Comparison of ENCODE assay signal across 32 cellular contexts in genomic region chr3:48118322-48118721, GRCh38.
DNase-seq lines count a peak whose midpoint lies in the region; ATAC-seq, FAIRE-seq and TF ChIP-seq lines count a peak whose summit lies in the region.
"Had no signal": no experiment of that assay in that cellular context is flagged by ENCODE, and none has a peak within 500 bp of the region (broad histone marks: within the 10 kb centered on the region; RNA-seq: fewer than 3 reads in every experiment).

No MANE protein-coding gene starts in this region.

- FAIRE-seq in H1 (lab: Jason Lieb, UNC), result no peak
- FAIRE-seq: bronchial epithelial cell had no signal

- POLR2A ChIA-PET in GM10248 (lab: Yijun Ruan, JAX) (no interaction called here), H1 (lab: Charles Lee; ENCODE audit: partially characterized antibody) (interaction anchor here (0.7 to 1.1 kb wide), 2 partner anchors 11 to 190 kb away, joined by 3 read pairs; no protein-coding TSS in a partner anchor)

- ATAC-seq in GM18502 (IDR thresholded peaks at IDR 0.05; ENCODE audit: poor library complexity, unreplicated experiment), result no peak
- ATAC-seq in stimulated activated naive CD8-positive, alpha-beta T cell treated with anti-CD3 and anti-CD28 coated beads, Interleukin-15, amount 100 ng/mL, for 72 hours, result no peak
- no peak for ATAC-seq in HG02870 (IDR thresholded peaks at IDR 0.05; ENCODE audit: unreplicated experiment)
- ATAC-seq: left lung, psoas muscle had no signal

- no peak overlapping the region for H2BK12ac ChIP-seq in H9 (ENCODE audit: insufficient read length, low read depth, low read length)
- no peak overlapping the region for H2BK12ac ChIP-seq in H1 (ENCODE audit: low read depth, low read length)

- H2BK5ac ChIP-seq in H9 (ENCODE audit: insufficient read length, low read length), result no peak overlapping the region
- no peak overlapping the region for H2BK5ac ChIP-seq in H1 (ENCODE audit: low read depth, low read length)

- H3K36me3 Mint-ChIP-seq in H9 (ENCODE audit: insufficient read depth in 1 of 3, low read depth in 3 of 3) (0 out of 7 replicates have a peak, but pooled peaks cover 0 to 3% (median 0%) of the 10 kb centered on the region in 3 experiments), progenitor cell of endocrine pancreas (ENCODE audit: insufficient read depth) (peaks cover 1% of the 10 kb centered on the region)
- H3K36me3 Mint-ChIP-seq: activated naive CD8-positive, alpha-beta T cell treated with anti-CD3 and anti-CD28 coated beads for 36 hours had no signal

- H4K20me1 ChIP-seq in H9 (ENCODE audit: control insufficient read depth, insufficient read depth, insufficient read length) (no peaks in the 10 kb centered on the region), H1 (replicated peaks in 1 of 2; ENCODE audit: control insufficient read depth in 1 of 2, insufficient read depth in 2 of 2, low read length in 2 of 2) (no peaks in the 10 kb centered on the region)

- no CpG with 5 or more reads among the region's 7 CpGs for WGBS in H9 (ENCODE audit: extremely low coverage, insufficient read length, low lambda C conversion rate)
- 83% methylated on average over 7 of the region's 7 CpGs; no CpG with 5 or more reads in 1 of the 2 experiments for WGBS in H1 (ENCODE audit: extremely low coverage in 1 of 2, insufficient coverage in 1 of 2, insufficient read length in 1 of 2, insufficient replicate concordance in 2 of 2, low coverage in 1 of 2, low lambda C conversion rate in 2 of 2, missing lambda C conversion rate in 1 of 2), 2 experiments

- DNase-seq in GM10248 (ENCODE audit: extremely low spot score) (peak; percentile 37), H9 (no peak), H1 (ENCODE audit: low read depth in 1 of 2, low spot score in 2 of 2) (peak in 1 of 2 experiments; percentile 52), progenitor cell of endocrine pancreas (ENCODE audit: low spot score, unreplicated experiment) (no peak), RKO (ENCODE audit: low spot score) (no peak)
- DNase-seq in stimulated activated naive CD8-positive, alpha-beta T cell treated with anti-CD3 and anti-CD28 coated beads, Interleukin-15, amount 100 ng/mL, for 72 hours, result no peak
- DNase-seq: activated CD4-positive, alpha-beta T cell treated with anti-CD3 and anti-CD28 coated beads for 4 hours; activated effector memory CD4-positive, alpha-beta T cell treated with anti-CD3 and anti-CD28 coated beads, Interleukin-2, amount 50 U/mL, for 16 hours; activated naive CD8-positive, alpha-beta T cell treated with anti-CD3 and anti-CD28 coated beads for 36 hours; activated T-cell treated with anti-CD3 and anti-CD28 coated beads, Interleukin-2, amount 50 U/mL, for 1 hour; anterior cingulate cortex; colonic mucosa; COR-L47; DMS53; effector CD8-positive, alpha-beta T cell; left lung; MM.1S; NCI-H1417 treated with DMSO at 0.1 percent for 48 hours; NCI-H2081; NCI-H345; nucleus accumbens; psoas muscle; SHP77 treated with DMSO at 0.1 percent for 48 hours; stimulated activated CD4-positive, alpha-beta T cell treated with anti-CD3 and anti-CD28 coated beads, Interleukin-4, amount 100 ng/mL, for 24 hours; substantia nigra; T-helper 9 cell; upper lobe of left lung had no signal

- H3K9me3 ChIP-seq in H9 (ENCODE audit: control insufficient read depth, low read depth, low read length), result no peaks in the 10 kb centered on the region
- no peaks in the 10 kb centered on the region for H3K9me3 ChIP-seq in H1 (ENCODE audit: insufficient read depth in 2 of 2, low read depth in 1 of 2, low read length in 1 of 2)
- H3K9me3 ChIP-seq: colonic mucosa, left lung, psoas muscle, upper lobe of left lung had no signal

- H2AK5ac ChIP-seq in H9 (ENCODE audit: insufficient read length, low read length), result no peak overlapping the region
- H2AK5ac ChIP-seq in H1 (ENCODE audit: low read depth, low read length), result no peak overlapping the region

- TF ChIP-seq POLR2A in H1 (IDR thresholded peaks at IDR 0.05; ENCODE audit: control extremely low read depth in 1 of 2, low read depth in 2 of 2, low read length in 2 of 2), result no peak

- H3K27me3 ChIP-seq in H9 (ENCODE audit: insufficient read depth, low read length) (no peaks in the 10 kb centered on the region), H1 (replicated peaks in 1 of 4; ENCODE audit: control insufficient read depth in 3 of 4, extremely low read depth in 1 of 4, insufficient read depth in 3 of 4, low read length in 3 of 4) (no peaks in the 10 kb centered on the region)
- H3K27me3 ChIP-seq: colonic mucosa, left lung, upper lobe of left lung had no signal

- TF ChIP-seq EP300 in H1 (IDR thresholded peaks at IDR 0.05; ENCODE audit: borderline replicate concordance in 1 of 2, low read depth in 2 of 2, low read length in 2 of 2), result no peak

- H2AFZ ChIP-seq in H9 (ENCODE audit: low read length) (no peak overlapping the region), H1 (ENCODE audit: low read length) (peak overlapping the region; percentile 14; the same call in 1 of the 2 replicates)

- H3K4me3 Mint-ChIP-seq in H9, result no peak overlapping the region
- H3K4me3 Mint-ChIP-seq in progenitor cell of endocrine pancreas (ENCODE audit: low read depth), result no peak overlapping the region
- H3K4me3 Mint-ChIP-seq in stimulated activated naive CD8-positive, alpha-beta T cell treated with anti-CD3 and anti-CD28 coated beads, Interleukin-15, amount 100 ng/mL, for 72 hours, result no peak overlapping the region
- H3K4me3 Mint-ChIP-seq: activated naive CD8-positive, alpha-beta T cell treated with anti-CD3 and anti-CD28 coated beads for 36 hours had no signal

- no peak for TF ChIP-seq RAD21 in H1 (IDR thresholded peaks at IDR 0.05 in 1 of 2, conservative IDR thresholded peaks at IDR 0.05 in 1 of 2; ENCODE audit: low read depth in 2 of 2, low read length in 2 of 2)

- no peak overlapping the region for H3K4me3 ChIP-seq in H1 (ENCODE audit: extremely low read depth in 1 of 4, insufficient read depth in 2 of 4, low read depth in 3 of 4, low read length in 4 of 4)
- H3K4me3 ChIP-seq: colonic mucosa, left lung, psoas muscle, upper lobe of left lung had no signal

- no peaks in the 10 kb centered on the region for H3K23me2 ChIP-seq in H9 (ENCODE audit: insufficient read length, low read depth, low read length, poor library complexity, severe bottlenecking)
- H3K23me2 ChIP-seq in H1 (ENCODE audit: low read depth, low read length), result no peaks in the 10 kb centered on the region

- H3K9ac ChIP-seq in H9 (ENCODE audit: extremely low read depth, insufficient read length, low read length) (no peak overlapping the region), H1 (replicated peaks in 1 of 4; ENCODE audit: extremely low read depth in 1 of 4, low read depth in 3 of 4, low read length in 3 of 4) (no peak overlapping the region)

- H3T11ph ChIP-seq in H9 (ENCODE audit: low read length), result no peak overlapping the region

- H3K27ac Mint-ChIP-seq in H9, result peak overlapping the region; percentile 11 to 30 (median 28); a peak in 4 of 7 replicates
- peak overlapping the region; percentile 35 for H3K27ac Mint-ChIP-seq in progenitor cell of endocrine pancreas
- peak overlapping the region in 1 of 2 donors; percentile 81 for H3K27ac Mint-ChIP-seq in stimulated activated naive CD8-positive, alpha-beta T cell treated with anti-CD3 and anti-CD28 coated beads, Interleukin-15, amount 100 ng/mL, for 72 hours
- H3K27ac Mint-ChIP-seq: activated naive CD8-positive, alpha-beta T cell treated with anti-CD3 and anti-CD28 coated beads for 36 hours had no signal

- CTCF ChIA-PET in GM10248 (lab: Yijun Ruan, JAX), result interaction anchor here (0.5 to 0.9 kb wide), 2 partner anchors 11 to 33 kb away, joined by 3 read pairs; no protein-coding TSS in a partner anchor
- CTCF ChIA-PET in H1 (lab: Charles Lee; ENCODE audit: partially characterized antibody), result interaction anchor here (0.7 to 1.5 kb wide), 2 partner anchors 33 to 74 kb away, joined by 3 to 9 read pairs; no protein-coding TSS in a partner anchor

- H3K23ac ChIP-seq in H9 (ENCODE audit: insufficient read length, low read depth, low read length) (no peak overlapping the region), H1 (ENCODE audit: insufficient read length) (no peak overlapping the region)

- no peaks in the 10 kb centered on the region for H3K36me3 ChIP-seq in H1 (ENCODE audit: control insufficient read depth in 2 of 4, insufficient read depth in 4 of 4, low read length in 3 of 4)
- H3K36me3 ChIP-seq: colonic mucosa, left lung, upper lobe of left lung had no signal

- peaks cover 17 to 21% of the 10 kb centered on the region in 2 experiments for H3K4me1 Mint-ChIP-seq in H9
- H3K4me1 Mint-ChIP-seq in progenitor cell of endocrine pancreas (ENCODE audit: low read depth), result peaks cover 12% of the 10 kb centered on the region
- peaks cover 5% of the 10 kb centered on the region for H3K4me1 Mint-ChIP-seq in stimulated activated naive CD8-positive, alpha-beta T cell treated with anti-CD3 and anti-CD28 coated beads, Interleukin-15, amount 100 ng/mL, for 72 hours
- H3K4me1 Mint-ChIP-seq: activated naive CD8-positive, alpha-beta T cell treated with anti-CD3 and anti-CD28 coated beads for 36 hours had no signal

- H2BK15ac ChIP-seq in H9 (ENCODE audit: low read depth, low read length) (no peak overlapping the region), H1 (ENCODE audit: low read length) (no peak overlapping the region)

- H2BK120ac ChIP-seq in H9 (ENCODE audit: low read depth, low read length, poor library complexity, severe bottlenecking) (no peak overlapping the region), H1 (replicated peaks; ENCODE audit: low read depth, low read length) (no peak overlapping the region)

- no peak overlapping the region for H4K8ac ChIP-seq in H9 (replicated peaks; ENCODE audit: insufficient read length, low read depth, low read length)
- H4K8ac ChIP-seq in H1 (ENCODE audit: extremely low read depth, insufficient read depth, low read length), result no peak overlapping the region

- no peaks in the 10 kb centered on the region for H3K9me3 Mint-ChIP-seq in H9
- H3K9me3 Mint-ChIP-seq in progenitor cell of endocrine pancreas (ENCODE audit: low read depth), result no peaks in the 10 kb centered on the region
- no peaks in the 10 kb centered on the region for H3K9me3 Mint-ChIP-seq in stimulated activated naive CD8-positive, alpha-beta T cell treated with anti-CD3 and anti-CD28 coated beads, Interleukin-15, amount 100 ng/mL, for 72 hours
- H3K9me3 Mint-ChIP-seq: activated naive CD8-positive, alpha-beta T cell treated with anti-CD3 and anti-CD28 coated beads for 36 hours had no signal

- H4K5ac ChIP-seq in H9 (ENCODE audit: insufficient read length, low read depth, low read length) (no peak overlapping the region), H1 (ENCODE audit: insufficient read length, low read depth, low read length) (no peak overlapping the region)

- H3K4me1 ChIP-seq in H9 (ENCODE audit: insufficient read depth, low read length) (no peaks in the 10 kb centered on the region), H1 (replicated peaks in 1 of 4; ENCODE audit: control insufficient read depth in 3 of 4, insufficient read depth in 4 of 4, low read length in 3 of 4) (peaks cover 0 to 4% (median 0%) of the 10 kb centered on the region in 4 experiments; a peak in 2 of 7 replicates)
- H3K4me1 ChIP-seq: colonic mucosa, left lung, psoas muscle had no signal

- H3K79me1 ChIP-seq in H9 (ENCODE audit: insufficient read depth, low read depth, low read length, poor library complexity, severe bottlenecking), result no peaks in the 10 kb centered on the region
- no peaks in the 10 kb centered on the region for H3K79me1 ChIP-seq in H1 (ENCODE audit: low read depth, low read length)

- H3K27ac ChIP-seq in H9 (ENCODE audit: insufficient read length, low read depth, low read length) (no peak overlapping the region), H1 (ENCODE audit: low read depth, low read length) (no peak overlapping the region)
- H3K27ac ChIP-seq: C4-2B, colonic mucosa, psoas muscle, VCaP had no signal

- no peak overlapping the region for H3K56ac ChIP-seq in H9 (ENCODE audit: insufficient read length, low read depth, low read length)
- no peak overlapping the region for H3K56ac ChIP-seq in H1 (replicated peaks; ENCODE audit: insufficient read length, low read depth, low read length)

- H3K14ac ChIP-seq in H9 (ENCODE audit: insufficient read depth, low read length) (no peak overlapping the region), H1 (ENCODE audit: insufficient read length) (no peak overlapping the region)

- no peaks in the 10 kb centered on the region for H3K79me2 ChIP-seq in H9 (ENCODE audit: insufficient read depth, low read length)
- no peaks in the 10 kb centered on the region for H3K79me2 ChIP-seq in H1 (ENCODE audit: control insufficient read depth in 1 of 2, insufficient read depth in 2 of 2, low read length in 2 of 2)

- TF ChIP-seq CTCF in GM10248 (IDR thresholded peaks at IDR 0.05; ENCODE audit: control extremely low read depth, extremely low read depth, low read depth, missing control alignments) (no peak), H9 (conservative IDR thresholded peaks at IDR 0.05) (no peak), H1 (IDR thresholded peaks at IDR 0.05; ENCODE audit: control extremely low read depth in 1 of 3, insufficient read depth in 1 of 3, low read depth in 1 of 3, low read length in 3 of 3) (no peak), progenitor cell of endocrine pancreas (IDR thresholded peaks at IDR 0.05; ENCODE audit: unreplicated experiment) (no peak)

- H4K91ac ChIP-seq in H9 (ENCODE audit: insufficient read length, low read depth, low read length), result no peak overlapping the region
- no peak overlapping the region for H4K91ac ChIP-seq in H1 (replicated peaks; ENCODE audit: insufficient read length, low read length)

- H3K18ac ChIP-seq in H9 (ENCODE audit: insufficient read length, low read depth, low read length) (no peak overlapping the region), H1 (ENCODE audit: extremely low read depth, low read length) (no peak overlapping the region)

- H3K4me2 ChIP-seq in H9 (ENCODE audit: insufficient read depth, insufficient read length, low read length), result no peak overlapping the region
- H3K4me2 ChIP-seq in H1 (ENCODE audit: insufficient read depth in 1 of 2, low read depth in 2 of 2, low read length in 2 of 2), result no peak overlapping the region

- H3K27me3 Mint-ChIP-seq in H9 (ENCODE audit: low read depth), result 0 out of 2 replicates have a peak, but pooled peaks cover 1% of the 10 kb centered on the region
- H3K27me3 Mint-ChIP-seq in progenitor cell of endocrine pancreas, result no peaks in the 10 kb centered on the region
- no peaks in the 10 kb centered on the region for H3K27me3 Mint-ChIP-seq in stimulated activated naive CD8-positive, alpha-beta T cell treated with anti-CD3 and anti-CD28 coated beads, Interleukin-15, amount 100 ng/mL, for 72 hours
- H3K27me3 Mint-ChIP-seq: activated naive CD8-positive, alpha-beta T cell treated with anti-CD3 and anti-CD28 coated beads for 36 hours had no signal

- H2BK20ac ChIP-seq in H9 (ENCODE audit: low read depth, low read length, poor library complexity, severe bottlenecking) (no peak overlapping the region), H1 (ENCODE audit: low read length) (no peak overlapping the region)

- H3K4ac ChIP-seq in H9 (ENCODE audit: low read depth, low read length), result no peak overlapping the region
- no peak overlapping the region for H3K4ac ChIP-seq in H1 (replicated peaks; ENCODE audit: insufficient read length, low read depth, low read length)
